Comparison of ENCODE assay signal across 10 cellular contexts in genomic region chr15:40493089-40493840, GRCh38. TPM values are rescaled to one million over a fixed set of nuclear protein-coding genes. Genes with fewer than 3 reads are reported as not detected.
A peak's percentile ranks its signal among the peaks of the same experiment; 100 is the strongest.
DNase-seq lines count a peak whose midpoint lies in the region; ATAC-seq, FAIRE-seq and TF ChIP-seq lines count a peak whose summit lies in the region.
"Had no signal": no experiment of that assay in that cellular context is flagged by ENCODE, and none has a peak within 500 bp of the region (broad histone marks: within the 10 kb centered on the region; RNA-seq: fewer than 3 reads in every experiment).

No MANE protein-coding gene starts in this region.

- H3K9me3 Mint-ChIP-seq in activated T-helper 17 cell treated with anti-CD3 and anti-CD28 coated beads, Interleukin-2, amount 50 U/mL, for 72 hours, result no peaks in the 10 kb centered on the region

- DNase-seq in H54 (ENCODE audit: insufficient read length, low spot score) (no peak), SKM-1 (lab: John Stamatoyannopoulos, UW; ENCODE audit: unreplicated experiment) (peak; percentile 45), NCI-H2029 treated with DMSO at 0.1 percent for 48 hours (lab: John Stamatoyannopoulos, UW) (no peak)
- peak in 3 of 4 experiments; percentile 26 to 47 (median 44) for DNase-seq in stimulated activated CD4-positive, alpha-beta T cell treated with anti-CD3 and anti-CD28 coated beads, Interleukin-1b, Interleukin-23, amount 100 ng/mL, for 24 hours (ENCODE audit: low read depth in 4 of 4, low spot score in 1 of 4)
- DNase-seq: adrenal gland, H7 had no signal

- no peaks in the 10 kb centered on the region for H3K27me3 Mint-ChIP-seq in activated T-helper 17 cell treated with anti-CD3 and anti-CD28 coated beads, Interleukin-2, amount 50 U/mL, for 72 hours

- peak; percentile 6 for FAIRE-seq in H54 (lab: Jason Lieb, UNC)

- TF ChIP-seq POLR2A in H54 (IDR thresholded peaks at IDR 0.05; ENCODE audit: low read depth, low read length), result no peak

- H3K36me3 Mint-ChIP-seq in activated T-helper 17 cell treated with anti-CD3 and anti-CD28 coated beads, Interleukin-2, amount 50 U/mL, for 72 hours (ENCODE audit: low read depth), result no peaks in the 10 kb centered on the region

- peak; percentile 98 for ATAC-seq in activated T-helper 17 cell treated with anti-CD3 and anti-CD28 coated beads, Interleukin-2, amount 50 U/mL, for 72 hours (replicated peaks)
- ATAC-seq in HG02870 (IDR thresholded peaks at IDR 0.05; ENCODE audit: unreplicated experiment) (no peak), HG03520 (IDR thresholded peaks at IDR 0.05; ENCODE audit: unreplicated experiment) (no peak), HG02840 (IDR thresholded peaks at IDR 0.05; ENCODE audit: low FRiP score, unreplicated experiment) (no peak)

- peak overlapping the region; percentile 84 for H3K27ac Mint-ChIP-seq in activated T-helper 17 cell treated with anti-CD3 and anti-CD28 coated beads, Interleukin-2, amount 50 U/mL, for 72 hours

- peak overlapping the region; percentile 72 for H3K4me3 Mint-ChIP-seq in activated T-helper 17 cell treated with anti-CD3 and anti-CD28 coated beads, Interleukin-2, amount 50 U/mL, for 72 hours

- peaks cover 30% of the 10 kb centered on the region for H3K4me1 Mint-ChIP-seq in activated T-helper 17 cell treated with anti-CD3 and anti-CD28 coated beads, Interleukin-2, amount 50 U/mL, for 72 hours

RNA-seq across cellular contexts. Expression of gene CHST14, which starts 22.5 kb away (rescaled TPM):
- 10 to 100 TPM in 1 of 2 donors, 1 to 10 TPM in 1; 6.0 to 12.1 TPM for total RNA-seq in activated T-helper 17 cell treated with anti-CD3 and anti-CD28 coated beads, Interleukin-2, amount 50 U/mL, for 72 hours

RNA-seq across cellular contexts. Expression of gene BAHD1, which starts 52.5 kb away (rescaled TPM):
- total RNA-seq in activated T-helper 17 cell treated with anti-CD3 and anti-CD28 coated beads, Interleukin-2, amount 50 U/mL, for 72 hours, result 10 to 100 TPM; 16.6 to 20.3 TPM

Comparison
In these comparisons a context has a peak if more than half of its experiments do, and no peak if none do; other contexts are left out.
1. DNase-seq: peak in SKM-1 (single experiment) and stimulated activated CD4-positive, alpha-beta T cell treated with anti-CD3 and anti-CD28 coated beads, Interleukin-1b, Interleukin-23, amount 100 ng/mL, for 24 hours (3 of 4); none in H54 (single experiment) and NCI-H2029 treated with DMSO at 0.1 percent for 48 hours (single experiment).